In the genomic region with DNA sequence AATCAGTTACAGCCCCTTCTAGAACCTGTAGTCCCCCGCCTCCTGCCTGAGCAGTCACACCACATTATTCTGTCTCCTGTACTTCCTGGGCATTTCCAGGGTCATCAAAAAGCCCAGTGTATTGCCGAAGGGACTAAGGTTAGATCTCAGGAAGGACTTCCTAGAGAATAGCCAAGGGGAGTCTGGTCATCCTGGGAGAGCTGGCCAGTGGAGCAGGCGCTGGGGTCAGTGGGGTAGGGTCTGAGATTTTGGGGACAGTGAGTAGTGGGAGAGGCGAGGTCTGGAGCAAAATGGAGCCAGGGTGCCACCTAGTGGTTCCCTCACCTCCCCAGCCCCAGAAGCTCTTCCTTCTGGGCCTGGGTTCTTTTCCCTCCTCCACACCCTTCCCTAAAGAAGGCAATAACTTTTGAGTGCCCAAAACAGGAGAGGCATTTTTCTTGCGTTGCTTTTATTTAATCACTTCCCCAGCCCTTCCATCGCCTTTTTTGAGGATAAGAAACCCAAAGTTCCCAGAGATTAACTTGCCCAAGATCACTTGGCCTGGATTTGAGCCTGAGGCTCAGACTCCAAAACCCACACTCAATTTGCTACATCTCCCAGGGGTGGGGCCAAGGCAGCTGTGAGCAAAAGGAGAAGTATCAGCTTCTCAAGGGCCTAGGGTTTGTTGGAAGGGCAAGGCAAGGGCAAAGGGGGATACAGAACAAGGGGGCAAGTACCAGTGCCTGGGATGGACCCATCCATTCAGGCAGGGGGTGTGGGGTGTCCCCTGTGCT, we compare ENCODE assay signal across 8 cellular contexts. TPM values are rescaled to one million over a fixed set of nuclear protein-coding genes. Genes with fewer than 3 reads are reported as not detected.
A peak's percentile ranks its signal among the peaks of the same experiment; 100 is the strongest.
DNase-seq lines count a peak whose midpoint lies in the region; ATAC-seq, FAIRE-seq and TF ChIP-seq lines count a peak whose summit lies in the region.

No MANE protein-coding gene starts in this region.

- H3K9me1 ChIP-seq in K562 (ENCODE audit: control insufficient read depth, insufficient read depth, low read length), result no peaks in the 10 kb centered on the region

- H4K20me1 ChIP-seq in K562 (replicated peaks; ENCODE audit: control insufficient read depth, insufficient read depth, low read length), result 0 out of 2 replicates have a peak, but pooled peaks cover 3% of the 10 kb centered on the region

- peaks cover 12% of the 10 kb centered on the region for H3K36me3 Mint-ChIP-seq in Calu3 (ENCODE audit: insufficient read depth, unreplicated experiment)

- peak; percentile 58 for DNase-seq in Calu3
- peak; percentile 18 for DNase-seq in HK-2 (ENCODE audit: unreplicated experiment)
- no peak for DNase-seq in RWPE2 (ENCODE audit: low spot score)
- DNase-seq in K562 (ENCODE audit: extremely low read depth in 1 of 4, low spot score in 3 of 4), result peak; percentile 54 to 72 (median 62)
- peak in 1 of 2 donors; percentile 71 for DNase-seq in left colon
- DNase-seq in substantia nigra (lab: John Stamatoyannopoulos, UW), result peak in 10 of 49 donors; percentile 8 to 33 (median 20)
- no peak for DNase-seq in HPDE6-E6E7 (ENCODE audit: extremely low spot score)

- H3K27ac ChIP-seq in RWPE2 (ENCODE audit: poor library complexity, severe bottlenecking) (no peak overlapping the region), K562 (ENCODE audit: extremely low read depth, low read depth, low read length) (peak overlapping the region; percentile 44; the same call in 2 of the 3 replicates), substantia nigra (ENCODE audit: low read depth, low read length, poor library complexity, severe bottlenecking) (peak overlapping the region; percentile 42)

- H3K4me3 ChIP-seq in RWPE2 (ENCODE audit: severe bottlenecking) (no peak overlapping the region), K562 (no peak overlapping the region)

- BruUV-seq in Calu3 (replicated peaks; lab: Mats Ljungman, UMichigan) (no TSS peak), K562 (replicated peaks; lab: Mats Ljungman, UMichigan) (no TSS peak)

- peaks cover 23% of the 10 kb centered on the region for H3K4me1 Mint-ChIP-seq in Calu3 (ENCODE audit: low read depth, unreplicated experiment)

- WGBS in K562 (ENCODE audit: insufficient coverage, low coverage, missing lambda C conversion rate), result 22% methylated on average over 6 of the region's 6 CpGs

- H3K27ac Mint-ChIP-seq in Calu3 (ENCODE audit: unreplicated experiment), result no peak overlapping the region

- H3K4me2 ChIP-seq in K562 (ENCODE audit: insufficient read depth, low read length), result no peak overlapping the region

- H3K36me3 ChIP-seq in RWPE2 (ENCODE audit: low read depth), result no peaks in the 10 kb centered on the region
- no peaks in the 10 kb centered on the region for H3K36me3 ChIP-seq in K562 (ENCODE audit: control insufficient read depth, insufficient read depth, low read length)

- CTCF ChIA-PET in Calu3 (lab: Charles Lee), result interaction anchor here (1.0 to 1.5 kb wide), 5 partner anchors 8 to 274 kb away, joined by 3 to 6 read pairs (median 4); partner anchors contain the start of genes PBXIP1 and PMVK
- CTCF ChIA-PET in K562 (lab: Yijun Ruan, JAX; ENCODE audit: low intra/inter-chr PET ratio), result interaction anchor here (0.5 to 1.4 kb wide), 6 partner anchors 38 to 463 kb away, joined by 3 to 4 read pairs (median 3); no protein-coding TSS in a partner anchor

- H3K9me3 ChIP-seq in RWPE2 (ENCODE audit: severe bottlenecking), result no peaks in the 10 kb centered on the region
- H3K9me3 ChIP-seq in K562 (replicated peaks; ENCODE audit: control insufficient read depth, insufficient read depth, low read depth, low read length), result no peaks in the 10 kb centered on the region

- H3K9ac ChIP-seq in K562 (ENCODE audit: insufficient read depth in 1 of 2, low read depth in 2 of 2, low read length in 2 of 2), result peak overlapping the region in 1 of 2 experiments; percentile 4; a peak in 2 of 4 replicates

- in situ Hi-C loops in K562 (cut with MboI), result no loop called here

- TF ChIP-seq CTCF in Calu3 (IDR thresholded peaks at IDR 0.05; ENCODE audit: unreplicated experiment), result peak; percentile 91
- peak; percentile 92 for TF ChIP-seq CTCF in RWPE2 (IDR thresholded peaks at IDR 0.05; ENCODE audit: poor library complexity, severe bottlenecking)
- TF ChIP-seq CTCF in K562 (IDR thresholded peaks at IDR 0.05 in 2 of 3, conservative IDR thresholded peaks at IDR 0.05 in 1 of 3; ENCODE audit: insufficient read depth in 2 of 3, low read depth in 1 of 3, low read length in 3 of 3), result peak; percentile 80 to 93 (median 86)

- H3K4me3 Mint-ChIP-seq in Calu3 (ENCODE audit: low read depth, unreplicated experiment), result no peak overlapping the region

- H3K27me3 Mint-ChIP-seq in Calu3 (ENCODE audit: unreplicated experiment), result no peaks in the 10 kb centered on the region

- FAIRE-seq in K562 (lab: Jason Lieb, UNC), result peak; percentile 81

- no peaks in the 10 kb centered on the region for H3K27me3 ChIP-seq in RWPE2 (ENCODE audit: insufficient read depth, poor library complexity, severe bottlenecking)
- H3K27me3 ChIP-seq in K562 (ENCODE audit: control insufficient read depth in 2 of 2, insufficient read depth in 2 of 2, low read length in 2 of 2), result no peaks in the 10 kb centered on the region

- H3K4me1 ChIP-seq in RWPE2 (ENCODE audit: insufficient read depth, poor library complexity, severe bottlenecking) (no peaks in the 10 kb centered on the region), K562 (replicated peaks in 1 of 2; ENCODE audit: control insufficient read depth in 2 of 2, insufficient read depth in 2 of 2, low read length in 2 of 2) (peaks cover 28 to 60% of the 10 kb centered on the region in 2 experiments; a peak in 4 of 5 replicates)

- intact Hi-C loops in Calu3 (cut with micrococcal nuclease; ENCODE audit: unreplicated experiment) (no loop called here), K562 (cut with micrococcal nuclease) (no loop called here), left colon (cut with DNase I, micrococcal nuclease) (no loop called here)

- POLR2A ChIA-PET in K562 (lab: Yijun Ruan, JAX), result interaction anchor here (0.9 to 1.5 kb wide), 2 partner anchors 8 to 12 kb away, joined by 5 to 7 read pairs; partner anchors contain the start of gene PBXIP1

- no peaks in the 10 kb centered on the region for H3K9me3 Mint-ChIP-seq in Calu3 (ENCODE audit: low read depth, unreplicated experiment)

- TF ChIP-seq POLR2A in K562 (conservative IDR thresholded peaks at IDR 0.05) (no peak), GM18505 (IDR thresholded peaks at IDR 0.05; ENCODE audit: borderline replicate concordance, extremely low read depth, insufficient read depth, insufficient read length) (no peak)

- TF ChIP-seq RAD21 in K562 (CRISPR knock-in tag; conservative IDR thresholded peaks at IDR 0.05 in 1 of 2, IDR thresholded peaks at IDR 0.05 in 1 of 2), result peak; percentile 81 to 85

- TF ChIP-seq EP300 in K562 (IDR thresholded peaks at IDR 0.05; ENCODE audit: low read length), result no peak

- no peaks in the 10 kb centered on the region for H3K79me2 ChIP-seq in K562 (ENCODE audit: control insufficient read depth, insufficient read depth, low read length)

- ATAC-seq in RWPE2 (ENCODE audit: low read depth) (peak; percentile 67; the same call in 2 of the 3 replicates), K562 (peak; percentile 85), left colon (peak; percentile 61), GM18505 (IDR thresholded peaks at IDR 0.05; ENCODE audit: unreplicated experiment) (no peak)

- H2AFZ ChIP-seq in K562 (ENCODE audit: low read depth, low read length), result 0 out of 2 replicates have a peak overlapping the region, but pooled peaks have one; percentile 34

RNA-seq across cellular contexts. Expression of gene PMVK, which starts 7.3 kb away (rescaled TPM):
- total RNA-seq in Calu3 (2022), result 43.0 and 47.3 TPM in 2 replicates
- total RNA-seq in K562 (2011; cell fraction: chromatin; rRNA removed; ENCODE audit: low replicate concordance), result 0.67 and 3.0 TPM in 2 replicates
- total RNA-seq in K562 (2011; cell fraction: nucleolus; rRNA removed), result 3.2 and 5.5 TPM in 2 replicates
- total RNA-seq in K562 (2011; cell fraction: nucleoplasm; rRNA removed), result 2.6 and 3.1 TPM in 2 replicates
- total RNA-seq in K562 (2014; rRNA removed), result 6.3 and 6.5 TPM in 2 replicates
- 4.7 and 6.0 TPM in 2 replicates for total RNA-seq in K562 (2014; rRNA removed; fragmentation: Illumina TruSeq; extraction: Trizol)
- 9.4 and 9.9 TPM in 2 replicates for total RNA-seq in K562 (2015; rRNA removed; fragmentation: Illumina TruSeq; extraction: Trizol)
- 11.8 and 14.1 TPM in 2 replicates for total RNA-seq in K562 (2021)
- polyA plus RNA-seq in K562 (2011; rRNA removed), result 9.5 and 11.4 TPM in 2 replicates
- polyA plus RNA-seq in K562 (2011; cell fraction: cytosol; rRNA removed), result 10.1 and 13.2 TPM in 2 replicates
- polyA plus RNA-seq in K562 (2011; cell fraction: nucleus; rRNA removed), result 3.5 and 5.5 TPM in 2 replicates
- 23.3 and 24.8 TPM in 2 replicates for polyA plus RNA-seq in K562 (2012)
- 6.3 and 9.6 TPM in 2 replicates for polyA plus RNA-seq in K562 (2014; fragmentation: Illumina TruSeq; extraction: Trizol)
- 1 to 10 TPM; 1.1 to 3.8 TPM for polyA plus RNA-seq in K562 (2014; fragmentation: Nextera tagmentation; extraction: Ambion mirVana)
- 15.3 and 16.4 TPM in 2 replicates for polyA plus RNA-seq in K562 (2014; rRNA removed)
- polyA minus RNA-seq in K562 (2011; rRNA and poly(A)+ RNA removed), result 3.7 and 5.3 TPM in 2 replicates
- 5.9 and 6.6 TPM in 2 replicates for polyA minus RNA-seq in K562 (2011; cell fraction: cytosol; rRNA and poly(A)+ RNA removed)
- polyA minus RNA-seq in K562 (2011; cell fraction: nucleus; rRNA and poly(A)+ RNA removed), result 1.5 and 1.7 TPM in 2 replicates
- total RNA-seq in left colon, result 10 to 100 TPM; 33.4 to 34.0 TPM

RNA-seq across cellular contexts. Expression of gene PBXIP1, which starts 12.1 kb away (rescaled TPM):
- 48.1 and 49.6 TPM in 2 replicates for total RNA-seq in Calu3 (2022)
- total RNA-seq in K562 (2011; cell fraction: chromatin; rRNA removed; ENCODE audit: low replicate concordance), result 10.0 and 21.8 TPM in 2 replicates
- total RNA-seq in K562 (2011; cell fraction: nucleolus; rRNA removed), result 12.2 and 13.8 TPM in 2 replicates
- total RNA-seq in K562 (2011; cell fraction: nucleoplasm; rRNA removed), result 14.2 and 19.3 TPM in 2 replicates
- total RNA-seq in K562 (2014; rRNA removed), result 8.2 and 10.2 TPM in 2 replicates
- 2.7 and 3.0 TPM in 2 replicates for total RNA-seq in K562 (2014; rRNA removed; fragmentation: Illumina TruSeq; extraction: Trizol)
- total RNA-seq in K562 (2015; rRNA removed; fragmentation: Illumina TruSeq; extraction: Trizol), result 4.9 and 5.1 TPM in 2 replicates
- total RNA-seq in K562 (2021), result 6.3 and 8.3 TPM in 2 replicates
- polyA plus RNA-seq in K562 (2011; rRNA removed), result 6.9 and 7.9 TPM in 2 replicates
- polyA plus RNA-seq in K562 (2011; cell fraction: cytosol; rRNA removed), result 7.4 and 8.1 TPM in 2 replicates
- polyA plus RNA-seq in K562 (2011; cell fraction: nucleus; rRNA removed), result 14.0 and 19.5 TPM in 2 replicates
- 8.3 and 23.2 TPM in 2 replicates for polyA plus RNA-seq in K562 (2012)
- polyA plus RNA-seq in K562 (2014; fragmentation: Illumina TruSeq; extraction: Trizol), result 5.8 and 6.8 TPM in 2 replicates
- polyA plus RNA-seq in K562 (2014; fragmentation: Nextera tagmentation; extraction: Ambion mirVana), result under 1 TPM; 0.13 to 0.22 TPM
- polyA plus RNA-seq in K562 (2014; rRNA removed), result 8.0 TPM in 2 replicates
- polyA minus RNA-seq in K562 (2011; rRNA and poly(A)+ RNA removed), result 3.3 and 4.3 TPM in 2 replicates
- polyA minus RNA-seq in K562 (2011; cell fraction: cytosol; rRNA and poly(A)+ RNA removed), result 4.0 and 9.3 TPM in 2 replicates
- 2.8 and 3.6 TPM in 2 replicates for polyA minus RNA-seq in K562 (2011; cell fraction: nucleus; rRNA and poly(A)+ RNA removed)
- 10 to 100 TPM; 33.4 to 61.2 TPM for total RNA-seq in left colon

RNA-seq across cellular contexts. Expression of gene PYGO2, which starts 17.7 kb away (rescaled TPM):
- total RNA-seq in Calu3 (2022) (43.6 and 45.6 TPM in 2 replicates), K562 (2014; rRNA removed) (18.2 and 28.9 TPM in 2 replicates), K562 (2014; rRNA removed; fragmentation: Illumina TruSeq; extraction: Trizol) (15.2 and 15.8 TPM in 2 replicates), K562 (2015; rRNA removed; fragmentation: Illumina TruSeq; extraction: Trizol) (17.7 and 18.1 TPM in 2 replicates), K562 (2021) (36.2 and 36.7 TPM in 2 replicates), left colon (10 to 100 TPM; 27.0 to 31.3 TPM)
- 24.1 and 50.9 TPM in 2 replicates for total RNA-seq in K562 (2011; cell fraction: chromatin; rRNA removed; ENCODE audit: low replicate concordance)
- total RNA-seq in K562 (2011; cell fraction: nucleolus; rRNA removed), result 40.4 and 41.1 TPM in 2 replicates
- 36.8 and 44.0 TPM in 2 replicates for total RNA-seq in K562 (2011; cell fraction: nucleoplasm; rRNA removed)
- polyA plus RNA-seq in K562 (2011; rRNA removed) (23.5 and 28.3 TPM in 2 replicates), K562 (2014; fragmentation: Illumina TruSeq; extraction: Trizol) (32.5 and 34.3 TPM in 2 replicates), K562 (2014; fragmentation: Nextera tagmentation; extraction: Ambion mirVana) (1 to 10 TPM; 8.3 to 8.6 TPM), K562 (2014; rRNA removed) (24.6 and 28.1 TPM in 2 replicates)
- 26.2 and 37.5 TPM in 2 replicates for polyA plus RNA-seq in K562 (2011; cell fraction: cytosol; rRNA removed)
- 43.0 and 57.2 TPM in 2 replicates for polyA plus RNA-seq in K562 (2011; cell fraction: nucleus; rRNA removed)
- polyA plus RNA-seq in K562 (2012), result 25.4 and 27.4 TPM in 2 replicates
- polyA minus RNA-seq in K562 (2011; rRNA and poly(A)+ RNA removed), result 14.7 and 16.1 TPM in 2 replicates
- 13.7 and 16.1 TPM in 2 replicates for polyA minus RNA-seq in K562 (2011; cell fraction: cytosol; rRNA and poly(A)+ RNA removed)
- 13.5 and 15.3 TPM in 2 replicates for polyA minus RNA-seq in K562 (2011; cell fraction: nucleus; rRNA and poly(A)+ RNA removed)

RNA-seq across cellular contexts. Expression of gene SHC1, which starts 26.7 kb away (rescaled TPM):
- total RNA-seq in Calu3 (2022), result 73.5 and 77.5 TPM in 2 replicates
- 85.7 and 174 TPM in 2 replicates for total RNA-seq in K562 (2011; cell fraction: chromatin; rRNA removed; ENCODE audit: low replicate concordance)
- total RNA-seq in K562 (2011; cell fraction: nucleolus; rRNA removed), result 69.6 and 76.4 TPM in 2 replicates
- 94.4 and 106 TPM in 2 replicates for total RNA-seq in K562 (2011; cell fraction: nucleoplasm; rRNA removed)
- total RNA-seq in K562 (2014; rRNA removed), result 51.9 and 57.2 TPM in 2 replicates
- 34.1 and 35.4 TPM in 2 replicates for total RNA-seq in K562 (2014; rRNA removed; fragmentation: Illumina TruSeq; extraction: Trizol)
- total RNA-seq in K562 (2015; rRNA removed; fragmentation: Illumina TruSeq; extraction: Trizol), result 34.4 and 35.9 TPM in 2 replicates
- total RNA-seq in K562 (2021), result 66.4 and 68.4 TPM in 2 replicates
- 64.8 and 81.2 TPM in 2 replicates for polyA plus RNA-seq in K562 (2011; rRNA removed)
- 63.5 and 90.8 TPM in 2 replicates for polyA plus RNA-seq in K562 (2011; cell fraction: cytosol; rRNA removed)
- 143 and 200 TPM in 2 replicates for polyA plus RNA-seq in K562 (2011; cell fraction: nucleus; rRNA removed)
- 57.8 and 71.5 TPM in 2 replicates for polyA plus RNA-seq in K562 (2012)
- polyA plus RNA-seq in K562 (2014; fragmentation: Illumina TruSeq; extraction: Trizol), result 93.7 and 113 TPM in 2 replicates
- 1 to 10 TPM; 4.1 to 5.4 TPM for polyA plus RNA-seq in K562 (2014; fragmentation: Nextera tagmentation; extraction: Ambion mirVana)
- 57.7 and 58.0 TPM in 2 replicates for polyA plus RNA-seq in K562 (2014; rRNA removed)
- 45.0 and 49.1 TPM in 2 replicates for polyA minus RNA-seq in K562 (2011; rRNA and poly(A)+ RNA removed)
- 30.6 and 37.4 TPM in 2 replicates for polyA minus RNA-seq in K562 (2011; cell fraction: cytosol; rRNA and poly(A)+ RNA removed)
- polyA minus RNA-seq in K562 (2011; cell fraction: nucleus; rRNA and poly(A)+ RNA removed), result 22.3 and 27.7 TPM in 2 replicates
- 100 to 1,000 TPM in 1 of 2 donors, 10 to 100 TPM in 1; 95.3 to 108 TPM for total RNA-seq in left colon

RNA-seq across cellular contexts. Expression of gene CKS1B, which starts 30.6 kb away (rescaled TPM):
- 182 and 230 TPM in 2 replicates for total RNA-seq in Calu3 (2022)
- total RNA-seq in K562 (2011; cell fraction: chromatin; rRNA removed; ENCODE audit: low replicate concordance), result 61.9 and 74.9 TPM in 2 replicates
- 70.0 and 71.3 TPM in 2 replicates for total RNA-seq in K562 (2011; cell fraction: nucleolus; rRNA removed)
- 120 and 182 TPM in 2 replicates for total RNA-seq in K562 (2011; cell fraction: nucleoplasm; rRNA removed)
- 215 and 262 TPM in 2 replicates for total RNA-seq in K562 (2014; rRNA removed)
- total RNA-seq in K562 (2014; rRNA removed; fragmentation: Illumina TruSeq; extraction: Trizol), result 364 and 410 TPM in 2 replicates
- 269 and 292 TPM in 2 replicates for total RNA-seq in K562 (2015; rRNA removed; fragmentation: Illumina TruSeq; extraction: Trizol)
- 256 and 270 TPM in 2 replicates for total RNA-seq in K562 (2021)
- polyA plus RNA-seq in K562 (2011; rRNA removed), result 754 and 835 TPM in 2 replicates
- polyA plus RNA-seq in K562 (2011; cell fraction: cytosol; rRNA removed), result 831 and 1,136 TPM in 2 replicates
- polyA plus RNA-seq in K562 (2011; cell fraction: nucleus; rRNA removed), result 223 and 387 TPM in 2 replicates
- 544 and 581 TPM in 2 replicates for polyA plus RNA-seq in K562 (2012)
- polyA plus RNA-seq in K562 (2014; fragmentation: Illumina TruSeq; extraction: Trizol), result 611 and 624 TPM in 2 replicates
- polyA plus RNA-seq in K562 (2014; fragmentation: Nextera tagmentation; extraction: Ambion mirVana), result 1,000 to 10,000 TPM; 1,039 to 1,103 TPM
- 460 and 477 TPM in 2 replicates for polyA plus RNA-seq in K562 (2014; rRNA removed)
- 383 and 393 TPM in 2 replicates for polyA minus RNA-seq in K562 (2011; rRNA and poly(A)+ RNA removed)
- polyA minus RNA-seq in K562 (2011; cell fraction: cytosol; rRNA and poly(A)+ RNA removed), result 80.9 and 85.6 TPM in 2 replicates
- polyA minus RNA-seq in K562 (2011; cell fraction: nucleus; rRNA and poly(A)+ RNA removed), result 24.2 and 63.2 TPM in 2 replicates
- total RNA-seq in left colon, result 10 to 100 TPM; 22.8 to 35.7 TPM

Comparison
In these comparisons a context has a peak if more than half of its experiments do, and no peak if none do; other contexts are left out.
1. DNase-seq: peak in Calu3 (single experiment), HK-2 (single experiment) and K562 (4 of 4); none in RWPE2 (single experiment) and HPDE6-E6E7 (single experiment).
2. Peak in every context shown above with its lines, with median percentiles within 50 percentile points of each other: CTCF ChIP-seq.